Comparison of ENCODE assay signal across 37 cellular contexts in genomic region chr19:6442087-6442688, GRCh38. TPM values are rescaled to one million over a fixed set of nuclear protein-coding genes. Genes with fewer than 3 reads are reported as not detected.
"Had no signal": no experiment of that assay in that cellular context is flagged by ENCODE, and none has a peak within 500 bp of the region (broad histone marks: within the 10 kb centered on the region; RNA-seq: fewer than 3 reads in every experiment).

No MANE protein-coding gene starts in this region.

- H3K9me3 Mint-ChIP-seq: activated CD8-positive, alpha-beta T cell treated with anti-CD3 and anti-CD28 coated beads for 36 hours; activated T-helper 17 cell treated with anti-CD3 and anti-CD28 coated beads, Interleukin-2, amount 50 U/mL, for 72 hours; central memory CD8-positive, alpha-beta T cell; effector memory CD8-positive, alpha-beta T cell; T-helper 2 cell treated with Interferon-gamma antibody and Interleukin-4, amounts not matched to agents 5 μg/mL and 100 μg/mL, for 36 hours had no signal

- H3K27ac Mint-ChIP-seq: activated B cell treated with CpG ODN at 0.5 μM for 24 hours; activated CD8-positive, alpha-beta T cell treated with anti-CD3 and anti-CD28 coated beads for 36 hours; activated naive CD8-positive, alpha-beta T cell; T-helper 17 cell had no signal

- H3K4me1 ChIP-seq: esophagus squamous epithelium, gastroesophageal sphincter had no signal

- H3K27me3 ChIP-seq: brain microvascular endothelial cell, esophagus squamous epithelium, gastroesophageal sphincter had no signal

- H3K9me3 ChIP-seq: esophagus squamous epithelium had no signal

- H3K27ac ChIP-seq: brain microvascular endothelial cell, esophagus squamous epithelium, gastroesophageal sphincter, WERI-Rb-1 had no signal

- FAIRE-seq: astrocyte, bronchial epithelial cell had no signal

- H3K4me1 Mint-ChIP-seq: activated B cell treated with CpG ODN at 0.5 μM for 24 hours; activated T-helper 17 cell treated with anti-CD3 and anti-CD28 coated beads, Interleukin-2, amount 50 U/mL, for 72 hours; central memory CD8-positive, alpha-beta T cell; T-helper 17 cell had no signal

- H3K27me3 Mint-ChIP-seq: activated B cell treated with CpG ODN at 0.5 μM for 24 hours; activated CD8-positive, alpha-beta T cell treated with anti-CD3 and anti-CD28 coated beads for 36 hours; activated naive CD8-positive, alpha-beta T cell; activated T-helper 17 cell treated with anti-CD3 and anti-CD28 coated beads, Interleukin-2, amount 50 U/mL, for 72 hours; central memory CD8-positive, alpha-beta T cell; effector memory CD8-positive, alpha-beta T cell; T-helper 17 cell had no signal

- ATAC-seq: activated CD4-positive, CD25-positive, alpha-beta regulatory T cell treated with anti-CD3 and anti-CD28 coated beads, Interleukin-2, amount 50 U/mL, for 24 hours; activated CD8-positive, alpha-beta T cell treated with anti-CD3 and anti-CD28 coated beads for 36 hours; activated T-cell treated with anti-CD3 and anti-CD28 coated beads, Interleukin-2, amount 50 U/mL, for 4 hours; activated T-helper 17 cell treated with anti-CD3 and anti-CD28 coated beads, Interleukin-2, amount 50 U/mL, for 72 hours; effector memory CD8-positive, alpha-beta T cell; gastroesophageal sphincter; T-helper 17 cell had no signal

- H3K4me3 ChIP-seq: esophagus squamous epithelium, gastroesophageal sphincter had no signal

- DNase-seq: activated B cell treated with CpG ODN at 0.5 μM for 24 hours; activated CD4-positive, alpha-beta T cell treated with anti-CD3 and anti-CD28 coated beads for 48 hours; activated CD4-positive, alpha-beta T cell treated with anti-CD3 and anti-CD28 coated beads, Interleukin-2, amount 50 U/mL, for 1 hour; activated CD4-positive, alpha-beta T cell treated with anti-CD3 and anti-CD28 coated beads, Interleukin-2, amount 50 U/mL, for 48 hours; activated CD8-positive, alpha-beta memory T cell treated with anti-CD3 and anti-CD28 coated beads for 24 hours; activated CD8-positive, alpha-beta T cell treated with anti-CD3 and anti-CD28 coated beads for 36 hours; activated effector memory CD4-positive, alpha-beta T cell treated with Interleukin-2 at 50 U/mL for 16 hours; activated gamma-delta T cell treated with Interleukin-2 at 50 U/mL for 16 hours; activated naive CD4-positive, alpha-beta T cell treated with anti-CD3 and anti-CD28 coated beads, Interleukin-2, amount 50 U/mL, for 16 hours; activated naive CD4-positive, alpha-beta T cell treated with Interleukin-2 at 50 U/mL for 16 hours; activated T-cell treated with anti-CD3 and anti-CD28 coated beads, Interleukin-2, amount 50 U/mL, for 4 hours; amniotic stem cell; anterior cingulate cortex; brain microvascular endothelial cell; cortex of kidney; dermis blood vessel endothelial cell; effector CD4-positive, alpha-beta T cell; effector memory CD8-positive, alpha-beta T cell; erythroblast; esophagus squamous epithelium; foreskin melanocyte; T-helper 1 cell; T-helper 17 cell; T1000; WERI-Rb-1 had no signal

- H3K36me3 ChIP-seq: brain microvascular endothelial cell had no signal

- H3K4me3 Mint-ChIP-seq: activated B cell treated with CpG ODN at 0.5 μM for 24 hours; activated CD8-positive, alpha-beta T cell treated with anti-CD3 and anti-CD28 coated beads for 36 hours; activated naive CD8-positive, alpha-beta T cell; activated T-cell treated with anti-CD3 and anti-CD28 coated beads, Interleukin-2, amount 50 U/mL, for 4 hours; activated T-helper 17 cell treated with anti-CD3 and anti-CD28 coated beads, Interleukin-2, amount 50 U/mL, for 72 hours; central memory CD8-positive, alpha-beta T cell; effector memory CD8-positive, alpha-beta T cell; T-helper 17 cell; T-helper 2 cell treated with Interferon-gamma antibody and Interleukin-4, amounts not matched to agents 5 μg/mL and 100 μg/mL, for 36 hours had no signal

RNA-seq across cellular contexts. Expression of gene SLC25A41, which starts 8.6 kb away (rescaled TPM):
- total RNA-seq: activated CD8-positive, alpha-beta T cell treated with anti-CD3 and anti-CD28 coated beads for 36 hours; activated T-cell treated with anti-CD3 and anti-CD28 coated beads, Interleukin-2, amount 50 U/mL, for 4 hours; activated T-helper 17 cell treated with anti-CD3 and anti-CD28 coated beads, Interleukin-2, amount 50 U/mL, for 72 hours; bronchial epithelial cell; dermis blood vessel endothelial cell; fibroblast of villous mesenchyme; T-helper 17 cell had no signal
- polyA plus RNA-seq: fibroblast of lung had no signal

RNA-seq across cellular contexts. Expression of gene CRB3, which starts 21.9 kb away (rescaled TPM):
- total RNA-seq: cardiac septum, dermis blood vessel endothelial cell, glomerular endothelial cell had no signal
- polyA plus RNA-seq: fibroblast of lung had no signal

RNA-seq across cellular contexts. Expression of gene DENND1C, which starts 39.4 kb away (rescaled TPM):
- total RNA-seq: astrocyte, dermis blood vessel endothelial cell, fibroblast of lung, fibroblast of villous mesenchyme, glomerular endothelial cell had no signal
- polyA plus RNA-seq: fibroblast of lung had no signal
